Comparison of ENCODE assay signal across 27 cellular contexts in the genomic region with DNA sequence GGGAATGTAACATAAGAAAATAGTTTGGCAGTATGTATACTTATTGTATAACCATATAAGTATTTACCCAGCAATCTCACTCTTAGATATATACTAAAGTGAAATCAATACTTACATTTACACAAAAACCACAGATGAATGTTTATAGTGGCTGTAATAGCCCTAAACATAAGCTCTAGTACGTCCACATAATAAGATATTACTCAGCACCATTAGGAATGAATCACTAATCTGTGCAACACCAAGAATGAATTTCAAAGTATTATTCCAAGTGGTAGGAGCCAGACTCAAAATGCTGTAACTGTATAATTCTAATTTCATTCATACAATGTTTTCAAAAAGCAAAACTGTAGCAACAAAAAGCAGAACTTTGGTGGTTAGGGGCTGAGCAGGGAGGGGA. TPM values are rescaled to one million over a fixed set of nuclear protein-coding genes. Genes with fewer than 3 reads are reported as not detected.
A peak's percentile ranks its signal among the peaks of the same experiment; 100 is the strongest.
DNase-seq lines count a peak whose midpoint lies in the region; ATAC-seq and TF ChIP-seq lines count a peak whose summit lies in the region.
"Had no signal": no experiment of that assay in that cellular context is flagged by ENCODE, and none has a peak within 500 bp of the region (broad histone marks: within the 10 kb centered on the region; RNA-seq: fewer than 3 reads in every experiment).

No MANE protein-coding gene starts in this region.

- peak; percentile 5 for DNase-seq in HS-5 (ENCODE audit: low read depth)
- DNase-seq in RWPE1 (ENCODE audit: low spot score): peak; percentile 48
- DNase-seq in epithelial cell of esophagus (ENCODE audit: low read depth): peak; percentile 63
- peak; percentile 3 for DNase-seq in renal cortical epithelial cell (ENCODE audit: low read depth)
- DNase-seq: activated CD4-positive, alpha-beta T cell treated with anti-CD3 and anti-CD28 coated beads, Interleukin-2, amount 10 ng/mL, durations not matched to agents 24 days and 14 days; activated naive CD4-positive, alpha-beta T cell treated with Interleukin-2 at 50 U/mL for 16 hours; activated T-cell treated with anti-CD3 and anti-CD28 coated beads, Interleukin-2, amount 50 U/mL, for 72 hours; brain microvascular endothelial cell; Calu3; cortex of kidney; DMS79 treated with DMSO at 0.1 percent for 48 hours; esophagus squamous epithelium; hypothalamus; immature natural killer cell; KBM-7; NCI-H526 treated with DMSO at 0.1 percent for 48 hours; stimulated activated naive CD8-positive, alpha-beta T cell treated with anti-CD3 and anti-CD28 coated beads, Interleukin-15, Interleukin-2, amounts not matched to agents 100 U/mL and 50 U/mL, for 24 hours; WERI-Rb-1 had no signal

- CTCF ChIA-PET in RWPE1 (lab: Yijun Ruan, JAX): interaction anchor here (0.6 to 1.6 kb wide), 2 partner anchors 17 to 372 kb away, joined by 6 read pairs; no protein-coding TSS in a partner anchor

- no peak for ATAC-seq in GM18520 (IDR thresholded peaks at IDR 0.05; ENCODE audit: unreplicated experiment)
- ATAC-seq in GM21515 (IDR thresholded peaks at IDR 0.05; ENCODE audit: unreplicated experiment): no peak
- no peak for ATAC-seq in HG03432 (IDR thresholded peaks at IDR 0.05; ENCODE audit: unreplicated experiment)
- ATAC-seq: activated T-cell treated with anti-CD3 and anti-CD28 coated beads, Interleukin-2, amount 50 U/mL, for 72 hours; left lobe of liver; stimulated activated naive CD8-positive, alpha-beta T cell treated with anti-CD3 and anti-CD28 coated beads, Interleukin-15, Interleukin-2, amounts not matched to agents 100 U/mL and 50 U/mL, for 24 hours had no signal

- no peak overlapping the region for H3K4me3 ChIP-seq in epithelial cell of esophagus (ENCODE audit: low read length)
- H3K4me3 ChIP-seq: esophagus squamous epithelium, prostate gland, thoracic aorta had no signal

- POLR2A ChIA-PET in RWPE1 (lab: Yijun Ruan, JAX; ENCODE audit: low non-redundant PET): no interaction called here

- no peak overlapping the region for H3K27ac ChIP-seq in RWPE1
- H3K27ac ChIP-seq: brain microvascular endothelial cell, esophagus squamous epithelium, prostate gland, thoracic aorta, WERI-Rb-1 had no signal

- TF ChIP-seq CTCF in RWPE1 (conservative IDR thresholded peaks at IDR 0.05; ENCODE audit: low read depth) (no peak), epithelial cell of esophagus (IDR thresholded peaks at IDR 0.05; ENCODE audit: insufficient read depth, low read depth, low read length, missing control alignments) (no peak)

RNA-seq across cellular contexts. Expression of a gene that starts 11.8 kb away (rescaled TPM):
- 0.35 TPM in 1 of 2 replicates, not detected in the other for total RNA-seq in renal cortical epithelial cell
- total RNA-seq: activated CD4-positive, alpha-beta T cell treated with anti-CD3 and anti-CD28 coated beads, Interleukin-2, amount 10 ng/mL, durations not matched to agents 24 days and 14 days; activated T-cell treated with anti-CD3 and anti-CD28 coated beads, Interleukin-2, amount 50 U/mL, for 72 hours; esophagus squamous epithelium; left lobe of liver; mesenteric fat pad; myocyte; T-helper 2 cell treated with Interferon-gamma antibody and Interleukin-4, amounts not matched to agents 100 ng/mL and 5 ng/mL, for 36 hours had no signal

RNA-seq across cellular contexts. Expression of a gene that starts 39.6 kb away (rescaled TPM):
- not detected in 2 replicates for total RNA-seq in renal cortical epithelial cell
- total RNA-seq: activated CD4-positive, alpha-beta T cell treated with anti-CD3 and anti-CD28 coated beads, Interleukin-2, amount 10 ng/mL, durations not matched to agents 24 days and 14 days; activated T-cell treated with anti-CD3 and anti-CD28 coated beads, Interleukin-2, amount 50 U/mL, for 72 hours; Calu3; esophagus squamous epithelium; left lobe of liver; mesenteric fat pad; myocyte; prostate gland; T-helper 2 cell treated with Interferon-gamma antibody and Interleukin-4, amounts not matched to agents 100 ng/mL and 5 ng/mL, for 36 hours; thoracic aorta had no signal

Comparison
In these comparisons a context has a peak if more than half of its experiments do, and no peak if none do; other contexts are left out.
1. DNase-seq: peak in every context shown above with its lines; median percentile 63 in epithelial cell of esophagus; 48 in RWPE1; 5 in HS-5; 3 in renal cortical epithelial cell.